8 cellular contexts compared by ENCODE assay signal in genomic region chr17:75271233-75271954, GRCh38. TPM values are rescaled to one million over a fixed set of nuclear protein-coding genes. Genes with fewer than 3 reads are reported as not detected.
DNase-seq lines count a peak whose midpoint lies in the region; ATAC-seq and TF ChIP-seq lines count a peak whose summit lies in the region.

No MANE protein-coding gene starts in this region.

- TF ChIP-seq POLR2A in GM18505 (IDR thresholded peaks at IDR 0.05; ENCODE audit: borderline replicate concordance, extremely low read depth, insufficient read depth, insufficient read length) (no peak), lower leg skin (IDR thresholded peaks at IDR 0.05) (no peak)

- DNase-seq in NCI-H2196 treated with DMSO at 0.1 percent for 48 hours (lab: John Stamatoyannopoulos, UW; ENCODE audit: unreplicated experiment) (peak; percentile 45), dedifferentiated amniotic fluid mesenchymal stem cell (ENCODE audit: extremely low spot score) (peak; percentile 52), lower leg skin (ENCODE audit: low spot score in 2 of 2) (peak; percentile 58 to 94)
- DNase-seq in activated CD4-positive, alpha-beta T cell treated with anti-CD3 and anti-CD28 coated beads for 4 hours: peak; percentile 86 to 88
- DNase-seq in stimulated activated CD4-positive, alpha-beta T cell treated with anti-CD3 and anti-CD28 coated beads, TNF-alpha, amount 100 ng/mL, for 1 hour (ENCODE audit: low read depth in 3 of 3, low spot score in 1 of 3): peak; percentile 73 to 88 (median 85)

- TF ChIP-seq CTCF in 22Rv1 (IDR thresholded peaks at IDR 0.05) (peak; percentile 92), lower leg skin (IDR thresholded peaks at IDR 0.05) (peak in 1 of 3 donors; percentile 39)

- intact Hi-C loops in lower leg skin (cut with DNase I; ENCODE audit: low total_unique reads): no loop called here

- H3K4me3 ChIP-seq in lower leg skin (ENCODE audit: low read depth, poor library complexity, severe bottlenecking): peak overlapping the region; percentile 54

- peak overlapping the region; percentile 92 for H3K27ac ChIP-seq in 22Rv1

- peak; percentile 62 for ATAC-seq in GM18505 (IDR thresholded peaks at IDR 0.05; ENCODE audit: unreplicated experiment)
- peak; percentile 55 for ATAC-seq in HG02973 (IDR thresholded peaks at IDR 0.05; ENCODE audit: unreplicated experiment)

- WGBS in lower leg skin, 2 donors: 0% methylated on average over 36 to 54 of the region's 74 CpGs

RNA-seq across cellular contexts. Expression of gene MIF4GD, which starts 0.4 kb away (rescaled TPM):
- 10 to 100 TPM; 22.6 to 41.8 (median 32.6) TPM for total RNA-seq in lower leg skin

RNA-seq across cellular contexts. Expression of gene MRPS7, which starts 9.7 kb away (rescaled TPM):
- total RNA-seq in lower leg skin: 10 to 100 TPM; 20.7 to 36.0 (median 31.4) TPM

RNA-seq across cellular contexts. Expression of gene GGA3, which starts 10.0 kb away (rescaled TPM):
- 10 to 100 TPM; 27.5 to 43.1 (median 29.9) TPM for total RNA-seq in lower leg skin

RNA-seq across cellular contexts. Expression of gene SLC25A19, which starts 17.8 kb away (rescaled TPM):
- 1 to 10 TPM; 4.0 to 7.1 (median 5.9) TPM for total RNA-seq in lower leg skin

Comparison
In these comparisons a context has a peak if more than half of its experiments do, and no peak if none do; other contexts are left out.
1. Peak in every context shown above with its lines: DNase-seq, ATAC-seq, H3K4me3 ChIP-seq and H3K27ac ChIP-seq.